Comparison of ENCODE assay signal across 10 cellular contexts in the genomic region with DNA sequence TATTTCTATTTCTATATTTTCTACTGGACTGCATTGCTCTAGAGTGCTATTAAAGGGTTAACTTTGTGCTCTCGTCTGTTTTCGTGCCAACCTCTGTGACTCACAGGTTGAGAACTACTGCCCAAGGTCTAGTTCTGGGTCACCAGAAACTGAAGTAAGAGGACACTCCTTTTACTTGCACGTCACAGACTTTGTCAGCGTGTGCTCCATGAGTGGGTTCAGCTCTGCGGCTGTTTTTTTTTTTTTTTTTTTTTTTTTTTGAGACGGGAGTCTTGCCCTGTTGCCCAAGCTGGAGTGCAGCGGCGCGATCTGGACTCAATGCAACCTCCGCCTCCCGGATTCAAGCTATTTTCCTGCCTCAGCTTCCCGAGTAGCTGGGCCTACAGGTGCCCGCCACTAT. TPM values are rescaled to one million over a fixed set of nuclear protein-coding genes. Genes with fewer than 3 reads are reported as not detected.
DNase-seq lines count a peak whose midpoint lies in the region; ATAC-seq, FAIRE-seq and TF ChIP-seq lines count a peak whose summit lies in the region.
"Had no signal": no experiment of that assay in that cellular context is flagged by ENCODE, and none has a peak within 500 bp of the region (broad histone marks: within the 10 kb centered on the region; RNA-seq: fewer than 3 reads in every experiment).

No MANE protein-coding gene starts in this region.

- TF ChIP-seq EP300 in HepG2 (IDR thresholded peaks at IDR 0.05; ENCODE audit: low read depth in 2 of 2, low read length in 2 of 2) (no peak), HepG2 (CRISPR knock-in tag; IDR thresholded peaks at IDR 0.05; ENCODE audit: borderline replicate concordance) (no peak)

- H3K36me3 ChIP-seq in astrocyte (ENCODE audit: insufficient read depth, low read length) (peaks cover 5% of the 10 kb centered on the region), HepG2 (replicated peaks in 1 of 2; ENCODE audit: control insufficient read depth in 1 of 2, insufficient read depth in 2 of 2, low read length in 2 of 2) (no peaks in the 10 kb centered on the region)

- H3K27me3 ChIP-seq in astrocyte (ENCODE audit: insufficient read depth, low read length) = no peaks in the 10 kb centered on the region
- peaks cover 1 to 36% of the 10 kb centered on the region in 2 experiments; a peak in 4 of 5 replicates for H3K27me3 ChIP-seq in HepG2 (ENCODE audit: control insufficient read depth in 1 of 2, insufficient read depth in 2 of 2, low read length in 2 of 2)

- TF ChIP-seq RAD21 in HepG2 (CRISPR knock-in tag; IDR thresholded peaks at IDR 0.05) = no peak

- peak; percentile 69 for ATAC-seq in HepG2
- no peak for ATAC-seq in GM19455 (IDR thresholded peaks at IDR 0.05; ENCODE audit: unreplicated experiment)
- ATAC-seq in GM18520 (IDR thresholded peaks at IDR 0.05; ENCODE audit: unreplicated experiment) = no peak
- ATAC-seq: activated CD8-positive, alpha-beta T cell treated with anti-CD3 and anti-CD28 coated beads for 36 hours had no signal

- in situ Hi-C loops in HepG2 (cut with HindIII; ENCODE audit: extremely low pct_ligation_motif_present, low pct_unique_long_range_greater_than_20kb) = no loop called here

- H3K4me1 ChIP-seq in astrocyte (ENCODE audit: insufficient read depth, low read length) (peaks cover 5% of the 10 kb centered on the region), HepG2 (ENCODE audit: insufficient read depth, low read length) (no peaks in the 10 kb centered on the region)

- peaks cover 13% of the 10 kb centered on the region for H3K4me1 Mint-ChIP-seq in astrocyte (ENCODE audit: low read depth, unreplicated experiment)

- no peak overlapping the region for H3K27ac ChIP-seq in astrocyte (ENCODE audit: low read depth, low read length)
- no peak overlapping the region for H3K27ac ChIP-seq in HepG2 (ENCODE audit: extremely low read length, insufficient read depth, low read length)

- no peak overlapping the region for H3K4me3 Mint-ChIP-seq in astrocyte (ENCODE audit: unreplicated experiment)
- H3K4me3 Mint-ChIP-seq: activated CD8-positive, alpha-beta T cell treated with anti-CD3 and anti-CD28 coated beads for 36 hours had no signal

- H4K20me1 ChIP-seq in astrocyte (ENCODE audit: insufficient read depth, low read length) = peaks cover 16% of the 10 kb centered on the region
- H4K20me1 ChIP-seq in HepG2 (ENCODE audit: insufficient read depth, low read length) = no peaks in the 10 kb centered on the region

- H3K27ac Mint-ChIP-seq in astrocyte (ENCODE audit: unreplicated experiment) = peak overlapping the region; percentile 14
- H3K27ac Mint-ChIP-seq: activated CD8-positive, alpha-beta T cell treated with anti-CD3 and anti-CD28 coated beads for 36 hours had no signal

- H3K27me3 Mint-ChIP-seq in astrocyte (ENCODE audit: low read depth, unreplicated experiment) = no peaks in the 10 kb centered on the region
- H3K27me3 Mint-ChIP-seq: activated CD8-positive, alpha-beta T cell treated with anti-CD3 and anti-CD28 coated beads for 36 hours had no signal

- no TSS peak for BruUV-seq in HepG2 (replicated peaks; lab: Mats Ljungman, UMichigan)

- TF ChIP-seq POLR2A in HepG2 (IDR thresholded peaks at IDR 0.05; ENCODE audit: insufficient read depth in 1 of 2, low read depth in 2 of 2, low read length in 2 of 2) = no peak

- TF ChIP-seq CTCF in AG09319 (IDR thresholded peaks at IDR 0.05; ENCODE audit: low read depth, low read length) (no peak), LNCaP clone FGC (IDR thresholded peaks at IDR 0.05; ENCODE audit: control insufficient read depth, extremely low read depth, insufficient read depth) (no peak), astrocyte (IDR thresholded peaks at IDR 0.05; ENCODE audit: insufficient read depth, low read depth, low read length) (no peak), HepG2 (CRISPR knock-in tag; IDR thresholded peaks at IDR 0.05) (no peak)

- 6% methylated on average over 13 of the region's 13 CpGs for WGBS in HepG2 (ENCODE audit: low lambda C conversion rate)

- H3K4me2 ChIP-seq in astrocyte (ENCODE audit: low read length) (peak overlapping the region; percentile 23), HepG2 (ENCODE audit: low read depth, low read length) (peak overlapping the region; percentile 23; the same call in 1 of the 2 replicates)

- peaks cover 10% of the 10 kb centered on the region for H3K79me2 ChIP-seq in astrocyte (ENCODE audit: insufficient read depth, low read length)
- H3K79me2 ChIP-seq in HepG2 (ENCODE audit: insufficient read depth, low read length) = no peaks in the 10 kb centered on the region

- peak; percentile 64 for DNase-seq in AG09319 (ENCODE audit: extremely low read depth, low read depth)
- DNase-seq in LNCaP clone FGC (ENCODE audit: low read depth) = peak; percentile 11
- DNase-seq in astrocyte (ENCODE audit: low read depth) = peak; percentile 75
- DNase-seq in HepG2 (ENCODE audit: low spot score) = peak; percentile 67
- DNase-seq in superior temporal gyrus (ENCODE audit: extremely low spot score) = no peak
- DNase-seq in stimulated activated CD4-positive, alpha-beta T cell treated with anti-CD3 and anti-CD28 coated beads, Interleukin-4, amount 100 ng/mL, for 1 hour = no peak
- DNase-seq: activated CD8-positive, alpha-beta T cell treated with anti-CD3 and anti-CD28 coated beads for 36 hours; head of caudate nucleus had no signal

- POLR2A ChIA-PET in HepG2 (lab: Yijun Ruan, JAX) = no interaction called here

- intact Hi-C loops in HepG2 (cut with micrococcal nuclease; ENCODE audit: unreplicated experiment) = no loop called here

- no peak overlapping the region for H3K9ac ChIP-seq in astrocyte (ENCODE audit: low read length)
- H3K9ac ChIP-seq in HepG2 (ENCODE audit: insufficient read depth, low read depth, low read length) = no peak overlapping the region

- CTCF ChIA-PET in HepG2 (lab: Yijun Ruan, JAX; ENCODE audit: low intra/inter-chr PET ratio, low total read pairs) = no interaction called here

- no peaks in the 10 kb centered on the region for H3K9me3 Mint-ChIP-seq in astrocyte (ENCODE audit: unreplicated experiment)
- H3K9me3 Mint-ChIP-seq: activated CD8-positive, alpha-beta T cell treated with anti-CD3 and anti-CD28 coated beads for 36 hours had no signal

- H3K36me3 Mint-ChIP-seq in astrocyte (ENCODE audit: low read depth, unreplicated experiment) = peaks cover 3% of the 10 kb centered on the region

- peak; percentile 84 for FAIRE-seq in astrocyte (lab: Jason Lieb, UNC)
- no peak for FAIRE-seq in HepG2 (lab: Jason Lieb, UNC)

- H3K9me3 ChIP-seq in astrocyte (ENCODE audit: insufficient read depth, low read depth, low read length) = no peaks in the 10 kb centered on the region
- no peaks in the 10 kb centered on the region for H3K9me3 ChIP-seq in HepG2 (ENCODE audit: low read length)

- H3K4me3 ChIP-seq in LNCaP clone FGC (ENCODE audit: low read depth, low read length) (no peak overlapping the region), astrocyte (ENCODE audit: insufficient read depth, low read depth, low read length) (no peak overlapping the region), HepG2 (replicated peaks in 1 of 3; ENCODE audit: insufficient read depth in 1 of 3, low read depth in 2 of 3, low read length in 3 of 3) (no peak overlapping the region)

- H2AFZ ChIP-seq in astrocyte (ENCODE audit: low read depth, low read length) = no peak overlapping the region
- no peak overlapping the region for H2AFZ ChIP-seq in HepG2 (ENCODE audit: low read length)

TF ChIP-seq in HepG2, 621 proteins besides CTCF, POLR2A, EP300 and RAD21 (continues in another document):
- TF ChIP-seq HDAC6 (IDR thresholded peaks at IDR 0.05; ENCODE audit: low read depth, low read length) (no peak), NFE2L2 (IDR thresholded peaks at IDR 0.05; ENCODE audit: low read length) (no peak), ZNF652 (CRISPR knock-in tag; IDR thresholded peaks at IDR 0.05; ENCODE audit: borderline replicate concordance, low read depth) (peak; percentile 92), NCOR1 (IDR thresholded peaks at IDR 0.05; ENCODE audit: borderline replicate concordance, low read length) (no peak), ZNF7 (CRISPR knock-in tag; IDR thresholded peaks at IDR 0.05) (no peak), FOXA1 (IDR thresholded peaks at IDR 0.05) (no peak), FOXA1 (CRISPR knock-in tag; IDR thresholded peaks at IDR 0.05) (no peak), MXD1 (CRISPR knock-in tag; IDR thresholded peaks at IDR 0.05) (no peak), CREB1 (IDR thresholded peaks at IDR 0.05) (peak; percentile 71), CREB1 (CRISPR knock-in tag; IDR thresholded peaks at IDR 0.05) (no peak)

RNA-seq across cellular contexts. Expression of gene CLMP, which starts 49.8 kb away (rescaled TPM):
- total RNA-seq in astrocyte (16.0 and 26.5 TPM in 2 replicates), HepG2 (2016; rRNA removed; fragmentation: Illumina TruSeq; extraction: Trizol) (not detected in 2 replicates)
- not detected in 2 replicates for total RNA-seq in HepG2 (2016; cell fraction: cytosol; rRNA removed; fragmentation: Illumina TruSeq; extraction: Trizol; ENCODE audit: low read depth)
- not detected in 2 replicates for total RNA-seq in HepG2 (2016; cell fraction: insoluble cytoplasmic fraction; rRNA removed; fragmentation: Illumina TruSeq; extraction: Trizol)
- total RNA-seq in HepG2 (2016; cell fraction: membrane; rRNA removed; fragmentation: Illumina TruSeq; extraction: Trizol) = not detected in 2 replicates
- not detected in 2 replicates for total RNA-seq in HepG2 (2016; cell fraction: nucleus; rRNA removed; fragmentation: Illumina TruSeq; extraction: Trizol)
- not detected in 2 replicates for polyA plus RNA-seq in HepG2 (2011; rRNA removed)
- polyA plus RNA-seq in HepG2 (2011; cell fraction: cytosol; rRNA removed) = not detected in 2 replicates
- polyA plus RNA-seq in HepG2 (2011; cell fraction: nucleus; rRNA removed) = not detected in 2 replicates
- polyA plus RNA-seq in HepG2 (2012) = not detected in 2 replicates
- polyA plus RNA-seq in HepG2 (2016; cell fraction: cytosol; fragmentation: Illumina TruSeq; extraction: Trizol; ENCODE audit: low read depth) = not detected in 2 replicates
- polyA plus RNA-seq in HepG2 (2016; cell fraction: insoluble cytoplasmic fraction; fragmentation: Illumina TruSeq; extraction: Trizol; ENCODE audit: low read depth) = not detected in 2 replicates
- polyA plus RNA-seq in HepG2 (2016; cell fraction: membrane; fragmentation: Illumina TruSeq; extraction: Trizol; ENCODE audit: low read depth) = not detected in 2 replicates
- polyA plus RNA-seq in HepG2 (2016; cell fraction: nucleus; fragmentation: Illumina TruSeq; extraction: Trizol; ENCODE audit: insufficient read depth, low read depth) = not detected in 2 replicates
- polyA minus RNA-seq in HepG2 (2011; rRNA and poly(A)+ RNA removed; ENCODE audit: low replicate concordance) = 64.2 TPM in 1 of 2 replicates, not detected in the other
- polyA minus RNA-seq in HepG2 (2011; cell fraction: cytosol; rRNA and poly(A)+ RNA removed) = not detected in 2 replicates
- 0.64 TPM in 1 of 2 replicates, not detected in the other for polyA minus RNA-seq in HepG2 (2011; cell fraction: nucleus; rRNA and poly(A)+ RNA removed)

Comparison
In these comparisons a context has a peak if more than half of its experiments do, and no peak if none do; other contexts are left out.
1. DNase-seq: peak in AG09319 (single experiment), LNCaP clone FGC (single experiment), astrocyte (single experiment) and HepG2 (single experiment); none in superior temporal gyrus (single experiment) and stimulated activated CD4-positive, alpha-beta T cell treated with anti-CD3 and anti-CD28 coated beads, Interleukin-4, amount 100 ng/mL, for 1 hour (single experiment).
2. RNA of gene CLMP, which starts 49.8 kb away (total RNA-seq): 16.0 to 26.5 TPM in astrocyte; not detected in HepG2; every median in the first group is over 10 times any median in the second.